2 cellular contexts compared by ENCODE assay signal in the genomic region with DNA sequence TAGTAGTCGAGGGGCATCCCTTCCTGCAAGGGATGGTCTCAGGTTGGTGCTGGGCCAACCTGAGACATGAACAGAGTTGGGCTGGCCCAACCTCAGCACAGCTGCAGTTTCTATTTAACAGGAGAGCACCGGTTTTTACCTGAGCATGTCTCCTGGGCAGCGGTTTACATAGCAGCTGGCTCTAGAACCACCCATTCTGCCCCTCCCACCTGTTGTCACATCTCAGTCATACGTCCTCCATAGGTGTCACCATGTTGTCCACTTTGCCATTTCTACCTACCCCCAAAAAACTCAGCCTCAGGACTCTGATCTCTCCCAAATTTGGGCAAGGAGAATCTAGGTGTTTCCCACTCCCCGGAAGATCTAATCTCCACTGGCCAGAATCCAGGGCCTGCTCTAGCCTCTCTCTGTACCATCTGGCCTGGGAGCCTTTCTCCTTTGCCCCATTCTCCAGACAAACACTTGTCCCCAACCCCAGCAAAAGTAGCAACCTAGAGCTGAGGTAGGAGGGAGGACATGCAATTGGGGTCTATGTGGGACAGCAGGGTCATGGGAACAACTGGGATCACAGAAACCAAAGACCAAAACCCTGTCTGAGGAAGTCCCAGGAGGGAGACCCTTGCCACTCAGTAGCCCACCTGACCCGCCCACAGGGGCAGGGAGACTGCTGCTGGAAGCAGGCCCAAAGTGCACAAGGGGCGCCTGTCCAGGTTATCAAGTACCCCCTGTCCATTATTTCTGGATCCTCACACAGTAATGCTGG.
A peak's percentile ranks its signal among the peaks of the same experiment; 100 is the strongest.
TF ChIP-seq lines count a peak whose summit lies in the region.

No MANE protein-coding gene starts in this region.

TF ChIP-seq in GM23338, 12 proteins besides CTCF, POLR2A, EP300 and RAD21:
- no peak for TF ChIP-seq CREB1 (CRISPR knock-in tag; IDR thresholded peaks at IDR 0.05; ENCODE audit: low read depth)
- peak; percentile 36; the same call in 1 of the 2 replicates for TF ChIP-seq POLR2AphosphoS5 (IDR thresholded peaks at IDR 0.05; ENCODE audit: low read depth)
- TF ChIP-seq, protein P1, sequence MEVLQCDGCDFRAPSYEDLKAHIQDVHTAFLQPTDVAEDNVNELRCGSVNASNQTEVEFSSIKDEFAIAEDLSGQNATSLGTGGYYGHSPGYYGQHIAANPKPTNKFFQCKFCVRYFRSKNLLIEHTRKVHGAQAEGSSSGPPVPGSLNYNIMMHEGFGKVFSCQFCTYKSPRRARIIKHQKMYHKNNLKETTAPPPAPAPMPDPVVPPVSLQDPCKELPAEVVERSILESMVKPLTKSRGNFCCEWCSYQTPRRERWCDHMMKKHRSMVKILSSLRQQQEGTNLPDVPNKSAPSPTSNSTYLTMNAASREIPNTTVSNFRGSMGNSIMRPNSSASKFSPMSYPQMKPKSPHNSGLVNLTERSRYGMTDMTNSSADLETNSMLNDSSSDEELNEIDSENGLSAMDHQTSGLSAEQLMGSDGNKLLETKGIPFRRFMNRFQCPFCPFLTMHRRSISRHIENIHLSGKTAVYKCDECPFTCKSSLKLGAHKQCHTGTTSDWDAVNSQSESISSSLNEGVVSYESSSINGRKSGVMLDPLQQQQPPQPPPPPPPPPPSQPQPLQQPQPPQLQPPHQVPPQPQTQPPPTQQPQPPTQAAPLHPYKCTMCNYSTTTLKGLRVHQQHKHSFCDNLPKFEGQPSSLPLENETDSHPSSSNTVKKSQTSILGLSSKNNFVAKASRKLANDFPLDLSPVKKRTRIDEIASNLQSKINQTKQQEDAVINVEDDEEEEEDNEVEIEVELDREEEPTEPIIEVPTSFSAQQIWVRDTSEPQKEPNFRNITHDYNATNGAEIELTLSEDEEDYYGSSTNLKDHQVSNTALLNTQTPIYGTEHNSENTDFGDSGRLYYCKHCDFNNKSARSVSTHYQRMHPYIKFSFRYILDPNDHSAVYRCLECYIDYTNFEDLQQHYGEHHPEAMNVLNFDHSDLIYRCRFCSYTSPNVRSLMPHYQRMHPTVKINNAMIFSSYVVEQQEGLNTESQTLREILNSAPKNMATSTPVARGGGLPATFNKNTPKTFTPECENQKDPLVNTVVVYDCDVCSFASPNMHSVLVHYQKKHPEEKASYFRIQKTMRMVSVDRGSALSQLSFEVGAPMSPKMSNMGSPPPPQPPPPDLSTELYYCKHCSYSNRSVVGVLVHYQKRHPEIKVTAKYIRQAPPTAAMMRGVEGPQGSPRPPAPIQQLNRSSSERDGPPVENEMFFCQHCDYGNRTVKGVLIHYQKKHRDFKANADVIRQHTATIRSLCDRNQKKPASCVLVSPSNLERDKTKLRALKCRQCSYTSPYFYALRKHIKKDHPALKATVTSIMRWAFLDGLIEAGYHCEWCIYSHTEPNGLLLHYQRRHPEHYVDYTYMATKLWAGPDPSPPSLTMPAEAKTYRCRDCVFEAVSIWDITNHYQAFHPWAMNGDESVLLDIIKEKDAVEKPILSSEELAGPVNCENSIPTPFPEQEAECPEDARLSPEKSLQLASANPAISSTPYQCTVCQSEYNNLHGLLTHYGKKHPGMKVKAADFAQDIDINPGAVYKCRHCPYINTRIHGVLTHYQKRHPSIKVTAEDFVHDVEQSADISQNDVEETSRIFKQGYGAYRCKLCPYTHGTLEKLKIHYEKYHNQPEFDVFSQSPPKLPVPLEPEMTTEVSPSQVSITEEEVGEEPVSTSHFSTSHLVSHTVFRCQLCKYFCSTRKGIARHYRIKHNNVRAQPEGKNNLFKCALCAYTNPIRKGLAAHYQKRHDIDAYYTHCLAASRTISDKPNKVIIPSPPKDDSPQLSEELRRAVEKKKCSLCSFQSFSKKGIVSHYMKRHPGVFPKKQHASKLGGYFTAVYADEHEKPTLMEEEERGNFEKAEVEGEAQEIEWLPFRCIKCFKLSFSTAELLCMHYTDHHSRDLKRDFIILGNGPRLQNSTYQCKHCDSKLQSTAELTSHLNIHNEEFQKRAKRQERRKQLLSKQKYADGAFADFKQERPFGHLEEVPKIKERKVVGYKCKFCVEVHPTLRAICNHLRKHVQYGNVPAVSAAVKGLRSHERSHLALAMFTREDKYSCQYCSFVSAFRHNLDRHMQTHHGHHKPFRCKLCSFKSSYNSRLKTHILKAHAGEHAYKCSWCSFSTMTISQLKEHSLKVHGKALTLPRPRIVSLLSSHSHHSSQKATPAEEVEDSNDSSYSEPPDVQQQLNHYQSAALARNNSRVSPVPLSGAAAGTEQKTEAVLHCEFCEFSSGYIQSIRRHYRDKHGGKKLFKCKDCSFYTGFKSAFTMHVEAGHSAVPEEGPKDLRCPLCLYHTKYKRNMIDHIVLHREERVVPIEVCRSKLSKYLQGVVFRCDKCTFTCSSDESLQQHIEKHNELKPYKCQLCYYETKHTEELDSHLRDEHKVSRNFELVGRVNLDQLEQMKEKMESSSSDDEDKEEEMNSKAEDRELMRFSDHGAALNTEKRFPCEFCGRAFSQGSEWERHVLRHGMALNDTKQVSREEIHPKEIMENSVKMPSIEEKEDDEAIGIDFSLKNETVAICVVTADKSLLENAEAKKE (CRISPR knock-in tag; IDR thresholded peaks at IDR 0.05): no peak

TF ChIP-seq in H1, 55 proteins besides CTCF, POLR2A, EP300 and RAD21:
- TF ChIP-seq TBP (IDR thresholded peaks at IDR 0.05; ENCODE audit: low read depth, low read length) (no peak), POLR2AphosphoS5 (IDR thresholded peaks at IDR 0.05; ENCODE audit: low read depth, low read length) (0 out of 2 replicates have a peak, but pooled peaks have one; percentile 19), RFX5 (IDR thresholded peaks at IDR 0.05; ENCODE audit: borderline replicate concordance, low read depth, low read length) (no peak), RBBP5 (IDR thresholded peaks at IDR 0.05; ENCODE audit: borderline replicate concordance, low read depth, low read length) (no peak)
